9 cellular contexts compared by ENCODE assay signal in the genomic region with DNA sequence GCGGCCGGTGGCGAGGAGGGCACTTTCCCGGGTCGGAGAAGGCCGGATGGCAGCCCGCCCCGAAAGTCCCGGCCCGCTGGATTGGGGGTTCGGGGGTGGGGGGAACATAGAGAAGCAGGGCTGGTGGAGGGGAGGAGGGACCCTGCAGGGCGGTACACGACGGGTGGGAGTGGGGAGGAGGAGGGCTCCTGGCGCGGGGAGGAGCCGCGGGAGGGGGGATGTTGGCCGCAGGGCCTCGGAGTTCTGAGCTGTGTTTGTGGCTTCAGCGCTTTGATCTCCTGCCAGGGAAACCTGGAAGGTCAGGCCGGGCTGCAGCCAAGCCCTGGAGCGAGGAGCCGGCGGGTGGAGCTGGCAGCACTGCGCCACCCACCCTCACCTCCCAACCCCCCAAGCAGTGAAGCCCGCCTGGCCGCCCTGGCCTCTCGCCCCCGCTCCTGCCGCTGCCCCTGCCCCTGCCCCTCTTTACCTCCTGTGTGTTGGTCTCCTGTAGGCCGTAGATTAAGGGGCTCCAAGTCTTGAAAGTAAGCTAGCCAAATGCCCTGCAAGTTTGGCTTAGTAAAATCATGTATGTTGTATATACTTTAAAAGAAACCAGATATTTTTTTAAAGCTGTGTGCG. TPM values are rescaled to one million over a fixed set of nuclear protein-coding genes. Genes with fewer than 3 reads are reported as not detected.
DNase-seq lines count a peak whose midpoint lies in the region; ATAC-seq and TF ChIP-seq lines count a peak whose summit lies in the region.
"Had no signal": no experiment of that assay in that cellular context is flagged by ENCODE, and none has a peak within 500 bp of the region (broad histone marks: within the 10 kb centered on the region; RNA-seq: fewer than 3 reads in every experiment).

No MANE protein-coding gene starts in this region.

- H3K27me3 ChIP-seq in esophagus squamous epithelium (no peaks in the 10 kb centered on the region), mucosa of rectum (ENCODE audit: control insufficient read depth in 2 of 2, insufficient read depth in 2 of 2, low read length in 2 of 2) (peaks cover 0 to 3% of the 10 kb centered on the region in 2 donors)

- intact Hi-C loops in esophagus squamous epithelium (cut with DNase I): no loop called here

- no peak for ATAC-seq in GM21529 (IDR thresholded peaks at IDR 0.05; ENCODE audit: unreplicated experiment)

- H3K4me1 ChIP-seq in esophagus squamous epithelium (peaks cover 18 to 37% (median 26%) of the 10 kb centered on the region in 3 donors), mucosa of rectum (ENCODE audit: control insufficient read depth in 2 of 2, insufficient read depth in 2 of 2, low read length in 2 of 2) (peaks cover 23 to 33% of the 10 kb centered on the region in 2 donors)

- no peak for TF ChIP-seq CTCF in esophagus squamous epithelium (IDR thresholded peaks at IDR 0.05)

- H3K9ac ChIP-seq in mucosa of rectum (ENCODE audit: low read depth in 1 of 2, low read length in 2 of 2): peak overlapping the region; percentile 32 to 45

- 8% methylated on average over 9 to 17 of the region's 33 CpGs for WGBS in esophagus squamous epithelium, 2 donors

- H3K36me3 ChIP-seq in esophagus squamous epithelium (no peaks in the 10 kb centered on the region), mucosa of rectum (ENCODE audit: control insufficient read depth in 2 of 2, insufficient read depth in 2 of 2, low read length in 2 of 2) (no peaks in the 10 kb centered on the region)

- DNase-seq in NCI-H2227 (lab: John Stamatoyannopoulos, UW; ENCODE audit: unreplicated experiment): peak; percentile 56
- no peak for DNase-seq in NCI-H2227 treated with DMSO at 0.1 percent for 48 hours (lab: John Stamatoyannopoulos, UW)
- peak; percentile 59 for DNase-seq in SK-N-DZ (ENCODE audit: low spot score)
- no peak for DNase-seq in esophagus squamous epithelium (lab: John Stamatoyannopoulos, UW)
- DNase-seq in ureter (ENCODE audit: low spot score): peak; percentile 79
- DNase-seq in activated CD4-positive, alpha-beta T cell treated with anti-CD3 and anti-CD28 coated beads for 1 hour: no peak
- DNase-seq: CD4-positive, CD25-positive, alpha-beta regulatory T cell had no signal

- H3K27ac ChIP-seq in esophagus squamous epithelium: peak overlapping the region; percentile 65 to 90 (median 83)
- H3K27ac ChIP-seq in mucosa of rectum (ENCODE audit: low read depth in 2 of 2, low read length in 2 of 2): peak overlapping the region; percentile 69 to 77

- H3K4me3 ChIP-seq in esophagus squamous epithelium (peak overlapping the region; percentile 18 to 71 (median 50)), mucosa of rectum (ENCODE audit: low read length in 2 of 2) (peak overlapping the region; percentile 52 to 69)

- TF ChIP-seq POLR2A in esophagus squamous epithelium (IDR thresholded peaks at IDR 0.05): no peak

- H3K9me3 ChIP-seq in esophagus squamous epithelium (no peaks in the 10 kb centered on the region), mucosa of rectum (ENCODE audit: control insufficient read depth in 2 of 2, low read length in 2 of 2) (no peaks in the 10 kb centered on the region)

RNA-seq across cellular contexts. Expression of a gene that starts 30.9 kb away (rescaled TPM):
- not detected in 2 replicates for polyA plus RNA-seq in SK-N-DZ (2014; cell fraction: cytosol; rRNA removed)
- not detected in 2 replicates for polyA plus RNA-seq in SK-N-DZ (2014; cell fraction: nucleus; rRNA removed)
- total RNA-seq in esophagus squamous epithelium (under 1 TPM in 1 of 4 donors, not detected in 3; 0.38 TPM), ureter (not detected)
- total RNA-seq: CD4-positive, CD25-positive, alpha-beta regulatory T cell had no signal
- polyA plus RNA-seq: CD4-positive, CD25-positive, alpha-beta regulatory T cell had no signal

RNA-seq across cellular contexts. Expression of a gene that starts 42.1 kb away (rescaled TPM):
- polyA plus RNA-seq in SK-N-DZ (2014; cell fraction: cytosol; rRNA removed): 18.3 and 20.8 TPM in 2 replicates
- polyA plus RNA-seq in SK-N-DZ (2014; cell fraction: nucleus; rRNA removed): 5.4 and 7.3 TPM in 2 replicates
- total RNA-seq in esophagus squamous epithelium: 10 to 100 TPM; 34.3 to 64.8 (median 47.7) TPM
- total RNA-seq in ureter: 16.5 TPM
- polyA plus RNA-seq: CD4-positive, CD25-positive, alpha-beta regulatory T cell had no signal

Comparison
In these comparisons a context has a peak if more than half of its experiments do, and no peak if none do; other contexts are left out.
1. DNase-seq: peak in NCI-H2227 (single experiment), SK-N-DZ (single experiment) and ureter (single experiment); none in NCI-H2227 treated with DMSO at 0.1 percent for 48 hours (single experiment), esophagus squamous epithelium (single experiment) and activated CD4-positive, alpha-beta T cell treated with anti-CD3 and anti-CD28 coated beads for 1 hour (single experiment).